1 cellular context compared by ENCODE assay signal in the genomic region with DNA sequence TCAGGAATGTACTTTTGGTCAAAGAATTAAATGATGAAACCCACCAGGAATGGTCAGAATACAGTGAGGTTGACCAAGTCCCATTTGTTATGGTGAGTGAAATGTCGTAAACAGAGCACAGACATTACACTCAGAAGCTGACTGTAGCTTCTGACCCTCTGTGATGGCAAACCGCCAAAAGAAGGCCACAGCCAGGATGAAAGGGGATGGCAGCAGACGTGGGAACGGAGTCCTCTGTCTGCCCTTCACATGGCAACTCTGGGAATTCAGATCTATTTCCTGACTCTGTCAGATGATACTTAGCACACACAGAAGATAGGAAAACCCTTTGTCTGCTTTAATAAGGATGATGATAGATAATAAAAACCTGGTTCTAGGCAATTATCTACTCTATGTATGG.
TF ChIP-seq lines count a peak whose summit lies in the region.

No MANE protein-coding gene starts in this region.

TF ChIP-seq in WTC11, 78 proteins besides CTCF, POLR2A, EP300 and RAD21 (continued from another document):
- no peak for TF ChIP-seq ZNF425 (CRISPR knock-in tag; conservative IDR thresholded peaks at IDR 0.05)
- TF ChIP-seq CREB1 (CRISPR knock-in tag; IDR thresholded peaks at IDR 0.05) = no peak
- TF ChIP-seq ARID4B (CRISPR knock-in tag; IDR thresholded peaks at IDR 0.05; ENCODE audit: borderline replicate concordance) = no peak
- TF ChIP-seq GABPB1 (CRISPR knock-in tag; IDR thresholded peaks at IDR 0.05) = no peak
- TF ChIP-seq, protein P1, sequence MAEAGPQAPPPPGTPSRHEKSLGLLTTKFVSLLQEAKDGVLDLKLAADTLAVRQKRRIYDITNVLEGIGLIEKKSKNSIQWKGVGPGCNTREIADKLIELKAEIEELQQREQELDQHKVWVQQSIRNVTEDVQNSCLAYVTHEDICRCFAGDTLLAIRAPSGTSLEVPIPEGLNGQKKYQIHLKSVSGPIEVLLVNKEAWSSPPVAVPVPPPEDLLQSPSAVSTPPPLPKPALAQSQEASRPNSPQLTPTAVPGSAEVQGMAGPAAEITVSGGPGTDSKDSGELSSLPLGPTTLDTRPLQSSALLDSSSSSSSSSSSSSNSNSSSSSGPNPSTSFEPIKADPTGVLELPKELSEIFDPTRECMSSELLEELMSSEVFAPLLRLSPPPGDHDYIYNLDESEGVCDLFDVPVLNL (CRISPR knock-in tag; IDR thresholded peaks at IDR 0.05; ENCODE audit: borderline replicate concordance, low read depth) = no peak
- no peak for TF ChIP-seq ZNF219 (CRISPR knock-in tag; IDR thresholded peaks at IDR 0.05; ENCODE audit: borderline replicate concordance)
- no peak for TF ChIP-seq GRHL2 (CRISPR knock-in tag; IDR thresholded peaks at IDR 0.05; ENCODE audit: insufficient replicate concordance, severe bottlenecking)
- TF ChIP-seq, protein P2, sequence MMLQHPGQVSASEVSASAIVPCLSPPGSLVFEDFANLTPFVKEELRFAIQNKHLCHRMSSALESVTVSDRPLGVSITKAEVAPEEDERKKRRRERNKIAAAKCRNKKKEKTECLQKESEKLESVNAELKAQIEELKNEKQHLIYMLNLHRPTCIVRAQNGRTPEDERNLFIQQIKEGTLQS (CRISPR knock-in tag; conservative IDR thresholded peaks at IDR 0.05) = no peak
- TF ChIP-seq ATF1 (CRISPR knock-in tag; IDR thresholded peaks at IDR 0.05) = no peak
- TF ChIP-seq SP1 (CRISPR knock-in tag; conservative IDR thresholded peaks at IDR 0.05) = no peak
- TF ChIP-seq SOX15 (CRISPR knock-in tag; IDR thresholded peaks at IDR 0.05) = no peak
